Comparison of ENCODE assay signal across 18 cellular contexts in genomic region chr2:216672996-216673395, GRCh38. TPM values are rescaled to one million over a fixed set of nuclear protein-coding genes. Genes with fewer than 3 reads are reported as not detected.
"Had no signal": no experiment of that assay in that cellular context is flagged by ENCODE, and none has a peak within 500 bp of the region (broad histone marks: within the 10 kb centered on the region; RNA-seq: fewer than 3 reads in every experiment).

No MANE protein-coding gene starts in this region.

- H3K4me1 Mint-ChIP-seq: activated CD4-positive, alpha-beta memory T cell treated with anti-CD3 and anti-CD28 coated beads, Interleukin-2, amount 10 ng/mL, durations not matched to agents 7 days and 5 days; activated naive CD4-positive, alpha-beta T cell treated with anti-CD3 and anti-CD28 coated beads, Interleukin-2, amount 50 U/mL, for 24 hours; naive thymus-derived CD8-positive, alpha-beta T cell; T-helper 17 cell had no signal

- H3K27ac Mint-ChIP-seq: activated CD4-positive, alpha-beta memory T cell treated with anti-CD3 and anti-CD28 coated beads, Interleukin-2, amount 10 ng/mL, durations not matched to agents 7 days and 5 days; activated naive CD4-positive, alpha-beta T cell treated with anti-CD3 and anti-CD28 coated beads, Interleukin-2, amount 50 U/mL, for 24 hours; naive thymus-derived CD8-positive, alpha-beta T cell; T-helper 17 cell; WTC11 had no signal

- H3K9me3 ChIP-seq: adrenal gland, left ventricle myocardium inferior, pancreas, SJCRH30, stomach had no signal

- ATAC-seq: naive thymus-derived CD8-positive, alpha-beta T cell; T-helper 17 cell; WTC11 had no signal

- H3K4me3 ChIP-seq: adrenal gland, hepatocyte, left ventricle myocardium inferior, pancreas, SJCRH30, stomach had no signal

- H3K4me3 Mint-ChIP-seq: activated CD4-positive, alpha-beta memory T cell treated with anti-CD3 and anti-CD28 coated beads, Interleukin-2, amount 10 ng/mL, durations not matched to agents 7 days and 5 days; activated naive CD4-positive, alpha-beta T cell treated with anti-CD3 and anti-CD28 coated beads, Interleukin-2, amount 50 U/mL, for 24 hours; naive thymus-derived CD8-positive, alpha-beta T cell; T-helper 17 cell; WTC11 had no signal

- H3K27me3 ChIP-seq: adrenal gland, hepatocyte, pancreas, SJCRH30, stomach had no signal

- DNase-seq: activated CD4-positive, alpha-beta memory T cell treated with anti-CD3 and anti-CD28 coated beads, Interleukin-2, amount 10 ng/mL, durations not matched to agents 7 days and 5 days; activated CD4-positive, alpha-beta T cell treated with anti-CD3 and anti-CD28 coated beads for 4 hours; activated effector memory CD4-positive, alpha-beta T cell treated with anti-CD3 and anti-CD28 coated beads, Interleukin-2, amount 50 U/mL, for 16 hours; activated T-cell treated with anti-CD3 and anti-CD28 coated beads, Interleukin-2, amount 50 U/mL, for 48 hours; adrenal gland; caudate nucleus; erythroblast; kidney; left ventricle myocardium inferior; naive thymus-derived CD8-positive, alpha-beta T cell; pancreas; SJCRH30; small intestine; stomach; T-helper 17 cell had no signal

- H3K36me3 Mint-ChIP-seq: activated naive CD4-positive, alpha-beta T cell treated with anti-CD3 and anti-CD28 coated beads, Interleukin-2, amount 50 U/mL, for 24 hours; naive thymus-derived CD8-positive, alpha-beta T cell; WTC11 had no signal

- H3K4me1 ChIP-seq: adrenal gland, pancreas, SJCRH30, stomach had no signal

- H3K27ac ChIP-seq: hepatocyte, left ventricle myocardium inferior, pancreas, SJCRH30 had no signal

- H3K36me3 ChIP-seq: pancreas, SJCRH30 had no signal

- H3K9me3 Mint-ChIP-seq: activated CD4-positive, alpha-beta memory T cell treated with anti-CD3 and anti-CD28 coated beads, Interleukin-2, amount 10 ng/mL, durations not matched to agents 7 days and 5 days; activated naive CD4-positive, alpha-beta T cell treated with anti-CD3 and anti-CD28 coated beads, Interleukin-2, amount 50 U/mL, for 24 hours; naive thymus-derived CD8-positive, alpha-beta T cell; WTC11 had no signal

RNA-seq across cellular contexts. Expression of gene IGFBP5, which starts 22.4 kb away (rescaled TPM):
- total RNA-seq: activated CD4-positive, alpha-beta memory T cell treated with anti-CD3 and anti-CD28 coated beads, Interleukin-2, amount 10 ng/mL, durations not matched to agents 7 days and 5 days; naive thymus-derived CD8-positive, alpha-beta T cell; T-helper 17 cell had no signal

RNA-seq across cellular contexts. Expression of gene IGFBP2, which starts 39.8 kb away (rescaled TPM):
- total RNA-seq: naive thymus-derived CD8-positive, alpha-beta T cell had no signal
